Comparison of ENCODE assay signal across 1 cellular context in genomic region chr7:1152492-1152891, GRCh38.
TF ChIP-seq lines count a peak whose summit lies in the region.

No MANE protein-coding gene starts in this region.

TF ChIP-seq in HepG2, 621 proteins besides CTCF, POLR2A, EP300 and RAD21 (continued from another document):
- TF ChIP-seq ZNF660 (CRISPR knock-in tag; IDR thresholded peaks at IDR 0.05; ENCODE audit: borderline replicate concordance, low read depth) = no peak
- TF ChIP-seq HOXA5 (CRISPR knock-in tag; IDR thresholded peaks at IDR 0.05) = no peak
- TF ChIP-seq ZBTB1 (CRISPR knock-in tag; IDR thresholded peaks at IDR 0.05; ENCODE audit: borderline replicate concordance) = no peak
- no peak for TF ChIP-seq ZNF280D (CRISPR knock-in tag; IDR thresholded peaks at IDR 0.05)
- no peak for TF ChIP-seq TAF15 (IDR thresholded peaks at IDR 0.05; ENCODE audit: low read depth, low read length, poor library complexity, severe bottlenecking)
- TF ChIP-seq ZNF362 (CRISPR knock-in tag; IDR thresholded peaks at IDR 0.05; ENCODE audit: borderline replicate concordance) = no peak
- TF ChIP-seq SALL1 (CRISPR knock-in tag; IDR thresholded peaks at IDR 0.05) = no peak
- TF ChIP-seq DNMT3B (CRISPR knock-in tag; conservative IDR thresholded peaks at IDR 0.05) = no peak
- TF ChIP-seq ZNF12 (CRISPR knock-in tag; IDR thresholded peaks at IDR 0.05) = no peak
- TF ChIP-seq RARA (CRISPR knock-in tag; IDR thresholded peaks at IDR 0.05) = no peak
- no peak for TF ChIP-seq ZBTB40 (IDR thresholded peaks at IDR 0.05)
- TF ChIP-seq ZBTB40 (CRISPR knock-in tag; IDR thresholded peaks at IDR 0.05) = 0 out of 2 replicates have a peak, but pooled peaks have one; percentile 10
- no peak for TF ChIP-seq GATAD1 (CRISPR knock-in tag; IDR thresholded peaks at IDR 0.05)
- peak; percentile 74 for TF ChIP-seq AGO1 (IDR thresholded peaks at IDR 0.05; ENCODE audit: low read depth, low read length, poor library complexity, severe bottlenecking)
- TF ChIP-seq ZNF138 (CRISPR knock-in tag; IDR thresholded peaks at IDR 0.05; ENCODE audit: low read depth) = no peak
- TF ChIP-seq ZNF256 (CRISPR knock-in tag; conservative IDR thresholded peaks at IDR 0.05) = no peak
